Comparison of ENCODE assay signal across 37 cellular contexts in the genomic region with DNA sequence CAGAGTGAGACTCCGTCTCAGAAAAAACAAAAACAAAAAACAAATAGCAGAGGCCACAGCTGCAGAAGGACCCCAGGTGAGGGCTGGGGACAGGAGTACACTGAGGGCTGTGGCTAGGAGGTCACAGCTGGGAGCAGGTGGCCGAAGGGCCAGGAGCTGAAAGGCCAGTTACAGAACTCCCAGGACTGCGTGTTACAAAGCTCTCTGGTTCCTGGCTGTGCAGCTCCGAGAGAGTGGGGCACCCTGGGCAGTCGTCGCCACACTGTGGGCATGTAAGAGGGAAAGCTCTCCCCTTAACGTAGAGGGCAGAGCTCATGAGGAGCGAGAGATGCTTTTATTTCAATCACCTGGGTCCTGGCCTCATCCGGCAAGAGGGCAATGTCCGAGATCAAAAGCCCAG. TPM values are rescaled to one million over a fixed set of nuclear protein-coding genes. Genes with fewer than 3 reads are reported as not detected.
A peak's percentile ranks its signal among the peaks of the same experiment; 100 is the strongest.
DNase-seq lines count a peak whose midpoint lies in the region; ATAC-seq and TF ChIP-seq lines count a peak whose summit lies in the region.
"Had no signal": no experiment of that assay in that cellular context is flagged by ENCODE, and none has a peak within 500 bp of the region (broad histone marks: within the 10 kb centered on the region; RNA-seq: fewer than 3 reads in every experiment).

No MANE protein-coding gene starts in this region.

- H3K27ac Mint-ChIP-seq in Caco-2 (ENCODE audit: unreplicated experiment): no peak overlapping the region
- H3K27ac Mint-ChIP-seq: B cell; CD14-positive monocyte; CD4-positive, alpha-beta T cell; CD8-positive, alpha-beta T cell had no signal

- TF ChIP-seq CTCF in right atrium auricular region (IDR thresholded peaks at IDR 0.05) (no peak), upper lobe of right lung (IDR thresholded peaks at IDR 0.05) (no peak), Caco-2 (IDR thresholded peaks at IDR 0.05; ENCODE audit: insufficient read depth in 1 of 2, low read depth in 1 of 2, low read length in 1 of 2, severe bottlenecking in 1 of 2, unreplicated experiment in 1 of 2) (no peak)

- POLR2A ChIA-PET in Caco-2 (lab: Charles Lee): no interaction called here

- H3K4me3 Mint-ChIP-seq in Caco-2 (ENCODE audit: unreplicated experiment): no peak overlapping the region
- H3K4me3 Mint-ChIP-seq: B cell; CD14-positive monocyte; CD4-positive, alpha-beta memory T cell; CD4-positive, alpha-beta T cell; CD8-positive, alpha-beta T cell had no signal

- intact Hi-C loops in cardiac septum (cut with DNase I): no loop called here
- intact Hi-C loops in upper lobe of right lung (cut with DNase I): loop anchor here (10.0 kb wide), 1 partner anchor 66 kb away; no protein-coding TSS in a partner anchor
- intact Hi-C loops in Caco-2 (cut with micrococcal nuclease; ENCODE audit: unreplicated experiment): no loop called here

- no peak for ATAC-seq in upper lobe of right lung
- ATAC-seq: A549; CD8-positive, alpha-beta T cell had no signal

- peak overlapping the region; percentile 81; the same call in 1 of the 2 replicates for H3K4me2 ChIP-seq in BLaER1
- H3K4me2 ChIP-seq: A549 had no signal

- H3K9ac ChIP-seq in BLaER1: no peak overlapping the region
- H3K9ac ChIP-seq: BLaER1 treated with 17β-estradiol and CSF1 and Interleukin-3, amounts not matched to agents 10 nM and 100 nM had no signal

- H3K9me3 ChIP-seq in right atrium auricular region (no peaks in the 10 kb centered on the region), BLaER1 (no peaks in the 10 kb centered on the region), upper lobe of right lung (no peaks in the 10 kb centered on the region), Caco-2 (no peaks in the 10 kb centered on the region)
- H3K9me3 ChIP-seq: A549, BE2C had no signal

- no peaks in the 10 kb centered on the region for H3K4me1 Mint-ChIP-seq in Caco-2 (ENCODE audit: low read depth, unreplicated experiment)

- no peak overlapping the region for H3K4me3 ChIP-seq in right atrium auricular region
- H3K4me3 ChIP-seq in BLaER1: no peak overlapping the region
- no peak overlapping the region for H3K4me3 ChIP-seq in upper lobe of right lung
- no peak overlapping the region for H3K4me3 ChIP-seq in Caco-2 (ENCODE audit: low read depth, low read length)
- H3K4me3 ChIP-seq: A549; BLaER1 treated with 17β-estradiol and CSF1 and Interleukin-3, amounts not matched to agents 10 nM and 100 nM had no signal

- H4K20me1 ChIP-seq in BLaER1: no peaks in the 10 kb centered on the region
- H4K20me1 ChIP-seq: BLaER1 treated with 17β-estradiol and CSF1 and Interleukin-3, amounts not matched to agents 10 nM and 100 nM had no signal

- H3K36me3 ChIP-seq in right atrium auricular region (no peaks in the 10 kb centered on the region), BLaER1 (no peaks in the 10 kb centered on the region), upper lobe of right lung (no peaks in the 10 kb centered on the region), Caco-2 (ENCODE audit: control insufficient read depth, insufficient read depth, low read length) (no peaks in the 10 kb centered on the region)
- H3K36me3 ChIP-seq: BE2C; BLaER1 treated with 17β-estradiol and CSF1 and Interleukin-3, amounts not matched to agents 10 nM and 100 nM had no signal

- no peaks in the 10 kb centered on the region for H3K36me3 Mint-ChIP-seq in Caco-2 (ENCODE audit: insufficient read depth, unreplicated experiment)
- H3K36me3 Mint-ChIP-seq: CD14-positive monocyte; CD4-positive, alpha-beta memory T cell; CD4-positive, CD25-positive, alpha-beta regulatory T cell; CD8-positive, alpha-beta T cell had no signal

- no TSS peak for BruUV-seq in Caco-2 (replicated peaks; lab: Mats Ljungman, UMichigan)

- H3K4me1 ChIP-seq in right atrium auricular region (no peaks in the 10 kb centered on the region), BLaER1 (peaks cover 82% of the 10 kb centered on the region), upper lobe of right lung (peaks cover under 1% of the 10 kb centered on the region), Caco-2 (no peaks in the 10 kb centered on the region)
- H3K4me1 ChIP-seq: A549, BE2C had no signal

- peak; percentile 17 for DNase-seq in activated effector memory CD4-positive, alpha-beta T cell treated with anti-CD3 and anti-CD28 coated beads, Interleukin-2, amount 50 U/mL, for 16 hours
- no peak for DNase-seq in activated effector memory CD4-positive, alpha-beta T cell treated with Interleukin-2 at 50 U/mL for 16 hours
- peak; percentile 63 for DNase-seq in cardiac septum (ENCODE audit: low spot score)
- DNase-seq in right atrium auricular region (ENCODE audit: low spot score): no peak
- peak; percentile 53 for DNase-seq in upper lobe of right lung
- no peak for DNase-seq in KG1 (lab: John Stamatoyannopoulos, UW)
- DNase-seq in Caco-2: no peak
- DNase-seq: 8988T; ACHN; AML-193; BE2C; C1 segment of cervical spinal cord; Calu3; CD4-positive, alpha-beta memory T cell; CD4-positive, alpha-beta T cell; CD4-positive, CD25-positive, alpha-beta regulatory T cell; CD8-positive, alpha-beta memory T cell; CD8-positive, alpha-beta T cell; COR-L47; DMS 273 treated with DMSO at 0.1 percent for 48 hours; DMS153; DMS53; DMS79; DMS79 treated with DMSO at 0.1 percent for 48 hours; DND-41; EL had no signal

- CTCF ChIA-PET in Caco-2 (lab: Charles Lee): no interaction called here

- H3K27me3 Mint-ChIP-seq in Caco-2 (ENCODE audit: insufficient read depth, unreplicated experiment): peaks cover 31% of the 10 kb centered on the region

- H3K27me3 ChIP-seq in right atrium auricular region (no peaks in the 10 kb centered on the region), BLaER1 (no peaks in the 10 kb centered on the region), upper lobe of right lung (peaks cover 27% of the 10 kb centered on the region), Caco-2 (replicated peaks; ENCODE audit: control insufficient read depth, insufficient read depth, low read length) (no peaks in the 10 kb centered on the region; the same call in 1 of the 2 replicates)

- peaks cover 10% of the 10 kb centered on the region for H3K9me3 Mint-ChIP-seq in Caco-2 (ENCODE audit: unreplicated experiment)
- H3K9me3 Mint-ChIP-seq: CD4-positive, alpha-beta T cell; CD8-positive, alpha-beta memory T cell; CD8-positive, alpha-beta T cell had no signal

- no peak overlapping the region for H3K27ac ChIP-seq in right atrium auricular region
- peak overlapping the region; percentile 93; the same call in 1 of the 2 replicates for H3K27ac ChIP-seq in BLaER1
- no peak overlapping the region for H3K27ac ChIP-seq in upper lobe of right lung
- H3K27ac ChIP-seq: 22Rv1, A549, C4-2B had no signal

RNA-seq across cellular contexts. Expression of a gene that starts 10.1 kb away (rescaled TPM):
- total RNA-seq in cardiac septum: 6.1 TPM
- total RNA-seq in right atrium auricular region: 1 to 10 TPM; 3.9 to 7.0 TPM
- total RNA-seq in upper lobe of right lung: 37.0 TPM
- total RNA-seq in Caco-2 (2022): not detected in 2 replicates
- total RNA-seq: A172, A673, Calu3, G401 had no signal

RNA-seq across cellular contexts. Expression of a gene that starts 33.8 kb away (rescaled TPM):
- total RNA-seq in cardiac septum: not detected
- total RNA-seq in right atrium auricular region: not detected
- 2.5 TPM for total RNA-seq in upper lobe of right lung
- not detected in 2 replicates for total RNA-seq in Caco-2 (2022)
- total RNA-seq: A172; A673; B cell; Calu3; CD4-positive, alpha-beta memory T cell; CD4-positive, alpha-beta T cell; CD4-positive, CD25-positive, alpha-beta regulatory T cell; CD8-positive, alpha-beta memory T cell; CD8-positive, alpha-beta T cell; Daoy; G401 had no signal

Comparison
In these comparisons a context has a peak if more than half of its experiments do, and no peak if none do; other contexts are left out.
1. DNase-seq: peak in activated effector memory CD4-positive, alpha-beta T cell treated with anti-CD3 and anti-CD28 coated beads, Interleukin-2, amount 50 U/mL, for 16 hours (single experiment), cardiac septum (single experiment) and upper lobe of right lung (single experiment); none in activated effector memory CD4-positive, alpha-beta T cell treated with Interleukin-2 at 50 U/mL for 16 hours (single experiment), right atrium auricular region (single experiment), KG1 (single experiment) and Caco-2 (0 of 2).